1 cellular context compared by ENCODE assay signal in genomic region chr1:25088946-25089345, GRCh38.
TF ChIP-seq lines count a peak whose summit lies in the region.

No MANE protein-coding gene starts in this region.

TF ChIP-seq in GM23338, 12 proteins besides CTCF, POLR2A, EP300 and RAD21 (continued from another document):
- TF ChIP-seq, protein P1, sequence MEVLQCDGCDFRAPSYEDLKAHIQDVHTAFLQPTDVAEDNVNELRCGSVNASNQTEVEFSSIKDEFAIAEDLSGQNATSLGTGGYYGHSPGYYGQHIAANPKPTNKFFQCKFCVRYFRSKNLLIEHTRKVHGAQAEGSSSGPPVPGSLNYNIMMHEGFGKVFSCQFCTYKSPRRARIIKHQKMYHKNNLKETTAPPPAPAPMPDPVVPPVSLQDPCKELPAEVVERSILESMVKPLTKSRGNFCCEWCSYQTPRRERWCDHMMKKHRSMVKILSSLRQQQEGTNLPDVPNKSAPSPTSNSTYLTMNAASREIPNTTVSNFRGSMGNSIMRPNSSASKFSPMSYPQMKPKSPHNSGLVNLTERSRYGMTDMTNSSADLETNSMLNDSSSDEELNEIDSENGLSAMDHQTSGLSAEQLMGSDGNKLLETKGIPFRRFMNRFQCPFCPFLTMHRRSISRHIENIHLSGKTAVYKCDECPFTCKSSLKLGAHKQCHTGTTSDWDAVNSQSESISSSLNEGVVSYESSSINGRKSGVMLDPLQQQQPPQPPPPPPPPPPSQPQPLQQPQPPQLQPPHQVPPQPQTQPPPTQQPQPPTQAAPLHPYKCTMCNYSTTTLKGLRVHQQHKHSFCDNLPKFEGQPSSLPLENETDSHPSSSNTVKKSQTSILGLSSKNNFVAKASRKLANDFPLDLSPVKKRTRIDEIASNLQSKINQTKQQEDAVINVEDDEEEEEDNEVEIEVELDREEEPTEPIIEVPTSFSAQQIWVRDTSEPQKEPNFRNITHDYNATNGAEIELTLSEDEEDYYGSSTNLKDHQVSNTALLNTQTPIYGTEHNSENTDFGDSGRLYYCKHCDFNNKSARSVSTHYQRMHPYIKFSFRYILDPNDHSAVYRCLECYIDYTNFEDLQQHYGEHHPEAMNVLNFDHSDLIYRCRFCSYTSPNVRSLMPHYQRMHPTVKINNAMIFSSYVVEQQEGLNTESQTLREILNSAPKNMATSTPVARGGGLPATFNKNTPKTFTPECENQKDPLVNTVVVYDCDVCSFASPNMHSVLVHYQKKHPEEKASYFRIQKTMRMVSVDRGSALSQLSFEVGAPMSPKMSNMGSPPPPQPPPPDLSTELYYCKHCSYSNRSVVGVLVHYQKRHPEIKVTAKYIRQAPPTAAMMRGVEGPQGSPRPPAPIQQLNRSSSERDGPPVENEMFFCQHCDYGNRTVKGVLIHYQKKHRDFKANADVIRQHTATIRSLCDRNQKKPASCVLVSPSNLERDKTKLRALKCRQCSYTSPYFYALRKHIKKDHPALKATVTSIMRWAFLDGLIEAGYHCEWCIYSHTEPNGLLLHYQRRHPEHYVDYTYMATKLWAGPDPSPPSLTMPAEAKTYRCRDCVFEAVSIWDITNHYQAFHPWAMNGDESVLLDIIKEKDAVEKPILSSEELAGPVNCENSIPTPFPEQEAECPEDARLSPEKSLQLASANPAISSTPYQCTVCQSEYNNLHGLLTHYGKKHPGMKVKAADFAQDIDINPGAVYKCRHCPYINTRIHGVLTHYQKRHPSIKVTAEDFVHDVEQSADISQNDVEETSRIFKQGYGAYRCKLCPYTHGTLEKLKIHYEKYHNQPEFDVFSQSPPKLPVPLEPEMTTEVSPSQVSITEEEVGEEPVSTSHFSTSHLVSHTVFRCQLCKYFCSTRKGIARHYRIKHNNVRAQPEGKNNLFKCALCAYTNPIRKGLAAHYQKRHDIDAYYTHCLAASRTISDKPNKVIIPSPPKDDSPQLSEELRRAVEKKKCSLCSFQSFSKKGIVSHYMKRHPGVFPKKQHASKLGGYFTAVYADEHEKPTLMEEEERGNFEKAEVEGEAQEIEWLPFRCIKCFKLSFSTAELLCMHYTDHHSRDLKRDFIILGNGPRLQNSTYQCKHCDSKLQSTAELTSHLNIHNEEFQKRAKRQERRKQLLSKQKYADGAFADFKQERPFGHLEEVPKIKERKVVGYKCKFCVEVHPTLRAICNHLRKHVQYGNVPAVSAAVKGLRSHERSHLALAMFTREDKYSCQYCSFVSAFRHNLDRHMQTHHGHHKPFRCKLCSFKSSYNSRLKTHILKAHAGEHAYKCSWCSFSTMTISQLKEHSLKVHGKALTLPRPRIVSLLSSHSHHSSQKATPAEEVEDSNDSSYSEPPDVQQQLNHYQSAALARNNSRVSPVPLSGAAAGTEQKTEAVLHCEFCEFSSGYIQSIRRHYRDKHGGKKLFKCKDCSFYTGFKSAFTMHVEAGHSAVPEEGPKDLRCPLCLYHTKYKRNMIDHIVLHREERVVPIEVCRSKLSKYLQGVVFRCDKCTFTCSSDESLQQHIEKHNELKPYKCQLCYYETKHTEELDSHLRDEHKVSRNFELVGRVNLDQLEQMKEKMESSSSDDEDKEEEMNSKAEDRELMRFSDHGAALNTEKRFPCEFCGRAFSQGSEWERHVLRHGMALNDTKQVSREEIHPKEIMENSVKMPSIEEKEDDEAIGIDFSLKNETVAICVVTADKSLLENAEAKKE (CRISPR knock-in tag; IDR thresholded peaks at IDR 0.05) = no peak
- TF ChIP-seq ETS1 (IDR thresholded peaks at IDR 0.05) (no peak), ZNF114 (CRISPR knock-in tag; IDR thresholded peaks at IDR 0.05) (no peak)
